22 cellular contexts compared by ENCODE assay signal in genomic region chr10:14408139-14408538, GRCh38.
"Had no signal": no experiment of that assay in that cellular context is flagged by ENCODE, and none has a peak within 500 bp of the region (broad histone marks: within the 10 kb centered on the region; RNA-seq: fewer than 3 reads in every experiment).

No MANE protein-coding gene starts in this region.

- H3K27ac ChIP-seq: body of pancreas, foreskin keratinocyte, suprapubic skin had no signal

- H3K36me3 ChIP-seq: suprapubic skin had no signal

- DNase-seq: activated B cell treated with CpG ODN at 0.5 μM for 24 hours; activated CD4-positive, alpha-beta memory T cell treated with anti-CD3 and anti-CD28 coated beads for 36 hours; activated CD4-positive, alpha-beta T cell treated with anti-CD3 and anti-CD28 coated beads for 4 hours; activated naive CD4-positive, alpha-beta T cell; activated naive CD8-positive, alpha-beta T cell treated with anti-CD3 and anti-CD28 coated beads for 36 hours; activated T-cell treated with anti-CD3 and anti-CD28 coated beads for 4 hours; amniotic stem cell; body of pancreas; effector memory CD8-positive, alpha-beta T cell; foreskin keratinocyte; glutamatergic neuron; hippocampal formation; nucleus accumbens; stimulated activated naive CD8-positive, alpha-beta T cell treated with anti-CD3 and anti-CD28 coated beads, Interleukin-15, amount 100 ng/mL, for 72 hours had no signal

- H3K27me3 ChIP-seq: body of pancreas, foreskin keratinocyte had no signal

- H3K9me3 ChIP-seq: body of pancreas, suprapubic skin had no signal

- H3K36me3 Mint-ChIP-seq: activated CD4-positive, alpha-beta memory T cell treated with anti-CD3 and anti-CD28 coated beads for 36 hours; mesothelial cell of epicardium; type B pancreatic cell had no signal

- H3K27ac Mint-ChIP-seq: activated B cell treated with CpG ODN at 0.5 μM for 24 hours; activated CD4-positive, alpha-beta memory T cell treated with anti-CD3 and anti-CD28 coated beads for 36 hours; activated naive CD8-positive, alpha-beta T cell treated with anti-CD3 and anti-CD28 coated beads for 36 hours; activated T-helper 17 cell treated with anti-CD3 and anti-CD28 coated beads, Interleukin-2, amount 50 U/mL, for 72 hours; effector memory CD8-positive, alpha-beta T cell; nephron; progenitor cell of endocrine pancreas; stimulated activated naive CD8-positive, alpha-beta T cell treated with anti-CD3 and anti-CD28 coated beads, Interleukin-15, amount 100 ng/mL, for 72 hours; T-helper 2 cell treated with Interferon-gamma antibody and Interleukin-4, amounts not matched to agents 5 μg/mL and 100 μg/mL, for 36 hours; type B pancreatic cell had no signal

- H3K4me3 ChIP-seq: body of pancreas, lung, suprapubic skin had no signal

- H3K4me3 Mint-ChIP-seq: activated B cell treated with CpG ODN at 0.5 μM for 24 hours; activated CD4-positive, alpha-beta memory T cell treated with anti-CD3 and anti-CD28 coated beads for 36 hours; activated naive CD8-positive, alpha-beta T cell treated with anti-CD3 and anti-CD28 coated beads for 36 hours; activated T-helper 17 cell treated with anti-CD3 and anti-CD28 coated beads, Interleukin-2, amount 50 U/mL, for 72 hours; effector memory CD8-positive, alpha-beta T cell; mesothelial cell of epicardium; nephron; stimulated activated naive CD8-positive, alpha-beta T cell treated with anti-CD3 and anti-CD28 coated beads, Interleukin-15, amount 100 ng/mL, for 72 hours; T-helper 2 cell treated with Interferon-gamma antibody and Interleukin-4, amounts not matched to agents 5 μg/mL and 100 μg/mL, for 36 hours; type B pancreatic cell had no signal

- H3K4me1 ChIP-seq: foreskin keratinocyte, suprapubic skin had no signal

- H3K9me3 Mint-ChIP-seq: mesothelial cell of epicardium; nephron; T-helper 2 cell treated with Interferon-gamma antibody and Interleukin-4, amounts not matched to agents 5 μg/mL and 100 μg/mL, for 36 hours; type B pancreatic cell had no signal
